In the genomic region with DNA sequence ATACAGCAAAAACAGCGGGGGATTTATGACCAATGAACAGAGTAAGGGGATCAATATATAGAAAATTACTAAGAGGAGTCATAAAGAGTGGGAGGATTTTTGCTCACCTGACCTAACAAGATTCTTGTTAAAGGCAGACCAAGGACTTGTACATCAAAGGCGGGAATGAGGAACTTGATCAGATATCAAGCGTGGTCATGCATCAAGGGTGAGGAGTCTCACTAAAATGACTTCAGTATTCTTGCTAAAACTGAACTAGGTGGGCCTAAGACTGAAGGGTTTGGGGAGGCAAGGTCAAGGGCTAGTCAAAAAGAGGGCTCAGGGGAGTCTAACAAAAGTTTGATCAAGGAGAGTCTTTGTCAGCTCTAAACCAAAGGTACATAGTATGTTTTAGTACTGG, we compare ENCODE assay signal across 1 cellular context.
A peak's percentile ranks its signal among the peaks of the same experiment; 100 is the strongest.
TF ChIP-seq lines count a peak whose summit lies in the region.

No MANE protein-coding gene starts in this region.

TF ChIP-seq in GM12878, 131 proteins besides CTCF, POLR2A, EP300 and RAD21:
- TF ChIP-seq BHLHE40 (IDR thresholded peaks at IDR 0.05; ENCODE audit: borderline replicate concordance in 1 of 2, low read depth in 2 of 2, low read length in 1 of 2) (peak in 1 of 2 experiments; percentile 31; a peak in 1 of 4 replicates), CHD1 (IDR thresholded peaks at IDR 0.05; ENCODE audit: low read depth, low read length) (no peak)
